In the genomic region with DNA sequence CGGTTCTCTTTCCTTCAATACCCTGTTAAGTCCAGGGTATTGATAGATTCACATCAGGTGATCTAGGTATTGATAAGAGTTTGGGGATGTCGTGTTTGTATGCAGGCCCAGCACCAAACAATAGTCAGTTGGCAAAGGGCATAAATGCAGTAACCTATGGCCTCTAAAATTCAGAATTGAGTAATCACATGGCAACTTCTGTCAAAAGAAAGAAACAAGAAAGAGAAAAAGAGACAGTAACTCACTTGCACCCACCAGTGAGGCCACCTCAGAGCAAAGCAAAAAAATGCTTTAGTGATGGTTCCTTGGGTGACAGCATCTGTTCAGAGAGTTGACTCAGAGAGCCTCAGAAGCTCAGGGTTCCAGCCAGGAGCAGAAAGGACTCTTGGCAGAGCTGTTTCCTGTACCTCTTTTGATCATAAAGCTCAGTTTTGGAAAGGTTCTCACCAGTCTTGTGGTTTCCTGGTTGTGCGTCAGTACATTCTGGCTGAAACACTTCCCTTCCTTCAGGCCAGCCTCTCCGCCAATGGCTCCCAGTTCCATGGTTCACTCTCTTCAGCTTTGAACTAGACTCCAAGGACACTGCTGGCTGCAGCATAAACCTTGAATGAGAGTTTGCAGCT, we compare ENCODE assay signal across 13 cellular contexts.
DNase-seq lines count a peak whose midpoint lies in the region; ATAC-seq, FAIRE-seq and TF ChIP-seq lines count a peak whose summit lies in the region.
"Had no signal": no experiment of that assay in that cellular context is flagged by ENCODE, and none has a peak within 500 bp of the region (broad histone marks: within the 10 kb centered on the region; RNA-seq: fewer than 3 reads in every experiment).

No MANE protein-coding gene starts in this region.

- H3K79me2 ChIP-seq in osteoblast (ENCODE audit: insufficient read depth, low read length): no peaks in the 10 kb centered on the region
- H3K79me2 ChIP-seq: hepatocyte had no signal

- no peaks in the 10 kb centered on the region for H3K36me3 ChIP-seq in BJ (ENCODE audit: control insufficient read depth, insufficient read depth, low read length)
- H3K36me3 ChIP-seq in bronchial epithelial cell (ENCODE audit: control insufficient read depth, insufficient read depth, low read length): no peaks in the 10 kb centered on the region
- H3K36me3 ChIP-seq in osteoblast (ENCODE audit: insufficient read depth, low read length): no peaks in the 10 kb centered on the region
- no peaks in the 10 kb centered on the region for H3K36me3 ChIP-seq in small intestine (ENCODE audit: control insufficient read depth in 2 of 2, insufficient read depth in 2 of 2, low read length in 2 of 2)
- H3K36me3 ChIP-seq: lower lobe of right lung had no signal

- DNase-seq in BJ (ENCODE audit: low read depth) (peak; percentile 70), bronchial epithelial cell (ENCODE audit: low read depth) (peak; percentile 5), osteoblast (ENCODE audit: insufficient read length, low spot score, missing footprints) (peak; percentile 48), SKM-1 treated with dmso at 0.1 percent for 144 hours (lab: John Stamatoyannopoulos, UW; ENCODE audit: unreplicated experiment) (no peak), small intestine (no peak)
- peak; percentile 41 for DNase-seq in Jurkat, Clone E6-1 (ENCODE audit: low read depth, low spot score)
- DNase-seq in activated CD8-positive, alpha-beta memory T cell treated with anti-CD3 and anti-CD28 coated beads, Interleukin-2, amount 50 U/mL, for 48 hours: no peak
- DNase-seq: CD8-positive, alpha-beta T cell; lower lobe of right lung; NCI-H1092 treated with DMSO at 0.1 percent for 48 hours had no signal

- H3K27me3 ChIP-seq in BJ (ENCODE audit: control insufficient read depth, insufficient read depth, low read length) (no peaks in the 10 kb centered on the region), bronchial epithelial cell (ENCODE audit: control insufficient read depth, insufficient read depth, low read length) (no peaks in the 10 kb centered on the region), osteoblast (ENCODE audit: insufficient read depth, low read length) (no peaks in the 10 kb centered on the region), small intestine (ENCODE audit: control insufficient read depth in 2 of 2, insufficient read depth in 2 of 2, low read length in 2 of 2) (no peaks in the 10 kb centered on the region)
- H3K27me3 ChIP-seq: hepatocyte had no signal

- H3K4me2 ChIP-seq in osteoblast (ENCODE audit: insufficient read depth, low read length): peak overlapping the region; percentile 46
- H3K4me2 ChIP-seq: hepatocyte had no signal

- H3K4me3 ChIP-seq in BJ (ENCODE audit: low read depth, low read length) (no peak overlapping the region), bronchial epithelial cell (ENCODE audit: low read depth, low read length) (no peak overlapping the region), osteoblast (ENCODE audit: insufficient read depth, low read length) (no peak overlapping the region), small intestine (ENCODE audit: low read depth in 1 of 2, low read length in 2 of 2) (no peak overlapping the region)
- H3K4me3 ChIP-seq in Jurkat, Clone E6-1 (ENCODE audit: low read length): no peak overlapping the region
- H3K4me3 ChIP-seq: hepatocyte, lower lobe of right lung had no signal

- POLR2A ChIA-PET in BJ (lab: Charles Lee): no interaction called here

- H3K4me1 ChIP-seq in osteoblast (ENCODE audit: insufficient read depth, low read length): peaks cover 28% of the 10 kb centered on the region
- H3K4me1 ChIP-seq in small intestine (ENCODE audit: control insufficient read depth in 2 of 2, insufficient read depth in 1 of 2, low read depth in 1 of 2, low read length in 1 of 2): no peaks in the 10 kb centered on the region
- H3K4me1 ChIP-seq: lower lobe of right lung had no signal

- H3K27ac ChIP-seq in osteoblast (ENCODE audit: low read depth, low read length) (peak overlapping the region; percentile 98), small intestine (ENCODE audit: low read depth in 1 of 2, low read length in 1 of 2) (no peak overlapping the region)
- H3K27ac ChIP-seq: hepatocyte, lower lobe of right lung, VCaP had no signal

- CTCF ChIA-PET in BJ (lab: Yijun Ruan, JAX): no interaction called here

- no peak for ATAC-seq in HG03354 (IDR thresholded peaks at IDR 0.05; ENCODE audit: poor library complexity, severe bottlenecking, unreplicated experiment)
- ATAC-seq: CD8-positive, alpha-beta T cell had no signal

- WGBS in small intestine, 3 donors: 71 to 79% (median 79%) methylated on average over 4 of the region's 4 CpGs

- no peak for FAIRE-seq in bronchial epithelial cell (lab: Jason Lieb, UNC)
- FAIRE-seq in small intestine (lab: Jason Lieb, UNC): no peak

- peak overlapping the region; percentile 58 for H2AFZ ChIP-seq in osteoblast (ENCODE audit: low read length)
- H2AFZ ChIP-seq: hepatocyte had no signal

- no peak for TF ChIP-seq CTCF in BJ (IDR thresholded peaks at IDR 0.05; ENCODE audit: insufficient read depth, low read depth, low read length)
- no peak for TF ChIP-seq CTCF in bronchial epithelial cell (IDR thresholded peaks at IDR 0.05; ENCODE audit: insufficient read depth, low read length, severe bottlenecking)
- TF ChIP-seq CTCF in osteoblast (IDR thresholded peaks at IDR 0.05; ENCODE audit: extremely low read depth, low read depth, low read length): no peak

- H3K9me3 ChIP-seq in osteoblast (ENCODE audit: low read depth, low read length): no peaks in the 10 kb centered on the region
- no peaks in the 10 kb centered on the region for H3K9me3 ChIP-seq in small intestine (ENCODE audit: control insufficient read depth, low read depth)
- H3K9me3 ChIP-seq: lower lobe of right lung had no signal

- H4K20me1 ChIP-seq in osteoblast (ENCODE audit: insufficient read depth, low read length): no peaks in the 10 kb centered on the region

Comparison
In these comparisons a context has a peak if more than half of its experiments do, and no peak if none do; other contexts are left out.
1. DNase-seq: peak in BJ (single experiment), Jurkat, Clone E6-1 (single experiment), bronchial epithelial cell (single experiment) and osteoblast (single experiment); none in SKM-1 treated with dmso at 0.1 percent for 144 hours (single experiment), small intestine (single experiment) and activated CD8-positive, alpha-beta memory T cell treated with anti-CD3 and anti-CD28 coated beads, Interleukin-2, amount 50 U/mL, for 48 hours (single experiment).